9 cellular contexts compared by ENCODE assay signal in genomic region chr6:5287205-5287965, GRCh38. TPM values are rescaled to one million over a fixed set of nuclear protein-coding genes. Genes with fewer than 3 reads are reported as not detected.
DNase-seq lines count a peak whose midpoint lies in the region; ATAC-seq, FAIRE-seq and TF ChIP-seq lines count a peak whose summit lies in the region.
"Had no signal": no experiment of that assay in that cellular context is flagged by ENCODE, and none has a peak within 500 bp of the region (broad histone marks: within the 10 kb centered on the region; RNA-seq: fewer than 3 reads in every experiment).

No MANE protein-coding gene starts in this region.

- H3K27me3 Mint-ChIP-seq in chondrocyte (ENCODE audit: low read depth) (no peaks in the 10 kb centered on the region), memory B cell (no peaks in the 10 kb centered on the region)

- no peak for FAIRE-seq in GM12892 (lab: Jason Lieb, UNC)

- in situ Hi-C loops in ACHN (cut with HindIII; ENCODE audit: low pct_ligation_motif_present, low pct_unique_long_range_greater_than_20kb, low sequenced_read_pairs) = no loop called here

- TF ChIP-seq POLR2A in GM12892 (IDR thresholded peaks at IDR 0.05; ENCODE audit: low read depth, low read length) = no peak

- ATAC-seq in memory B cell (ENCODE audit: low read depth) (no peak), GM21528 (IDR thresholded peaks at IDR 0.05; ENCODE audit: low FRiP score, unreplicated experiment) (no peak)

- no peaks in the 10 kb centered on the region for H3K9me3 Mint-ChIP-seq in chondrocyte (ENCODE audit: low read depth)
- H3K9me3 Mint-ChIP-seq in memory B cell = no peaks in the 10 kb centered on the region

- peak overlapping the region; percentile 6 for H3K27ac Mint-ChIP-seq in chondrocyte (ENCODE audit: unreplicated experiment)
- peak overlapping the region; percentile 43 for H3K27ac Mint-ChIP-seq in memory B cell

- H3K4me1 Mint-ChIP-seq in chondrocyte (ENCODE audit: low read depth) = peaks cover 17% of the 10 kb centered on the region
- peaks cover 47% of the 10 kb centered on the region for H3K4me1 Mint-ChIP-seq in memory B cell

- no peaks in the 10 kb centered on the region for H3K36me3 Mint-ChIP-seq in chondrocyte (ENCODE audit: low read depth)
- H3K36me3 Mint-ChIP-seq in memory B cell = peaks cover 12% of the 10 kb centered on the region

- DNase-seq in ACHN = peak; percentile 59
- peak; percentile 44 for DNase-seq in HS-5 (ENCODE audit: low read depth)
- no peak for DNase-seq in chondrocyte (ENCODE audit: low spot score)
- DNase-seq in memory B cell (ENCODE audit: low spot score in 2 of 2) = no peak
- no peak for DNase-seq in effector CD4-positive, alpha-beta T cell
- DNase-seq in NCI-H2029 treated with DMSO at 0.1 percent for 48 hours (lab: John Stamatoyannopoulos, UW) = no peak
- DNase-seq in GM12892 (ENCODE audit: insufficient read length) = no peak
- DNase-seq: midbrain had no signal

- H3K4me3 Mint-ChIP-seq in chondrocyte (ENCODE audit: unreplicated experiment) (no peak overlapping the region), memory B cell (no peak overlapping the region)

- no peak for TF ChIP-seq CTCF in chondrocyte (IDR thresholded peaks at IDR 0.05)

RNA-seq across cellular contexts. Expression of gene FARS2, which starts 26.1 kb away (rescaled TPM):
- total RNA-seq in chondrocyte = 10.7 to 18.1 TPM (median 11.8 TPM) in 3 replicates
- 14.9 TPM for polyA plus RNA-seq in GM12892 (2012; ENCODE audit: missing spikeins)

RNA-seq across cellular contexts. Expression of gene LYRM4, which starts 26.6 kb away (rescaled TPM):
- 18.0 to 23.9 TPM (median 23.3 TPM) in 3 replicates for total RNA-seq in chondrocyte
- polyA plus RNA-seq in GM12892 (2012; ENCODE audit: missing spikeins) = 56.5 TPM

Comparison
In these comparisons a context has a peak if more than half of its experiments do, and no peak if none do; other contexts are left out.
1. DNase-seq: peak in ACHN (single experiment) and HS-5 (single experiment); none in chondrocyte (single experiment), memory B cell (0 of 2), effector CD4-positive, alpha-beta T cell (single experiment), NCI-H2029 treated with DMSO at 0.1 percent for 48 hours (single experiment) and GM12892 (single experiment).